1 cellular context compared by ENCODE assay signal in the genomic region with DNA sequence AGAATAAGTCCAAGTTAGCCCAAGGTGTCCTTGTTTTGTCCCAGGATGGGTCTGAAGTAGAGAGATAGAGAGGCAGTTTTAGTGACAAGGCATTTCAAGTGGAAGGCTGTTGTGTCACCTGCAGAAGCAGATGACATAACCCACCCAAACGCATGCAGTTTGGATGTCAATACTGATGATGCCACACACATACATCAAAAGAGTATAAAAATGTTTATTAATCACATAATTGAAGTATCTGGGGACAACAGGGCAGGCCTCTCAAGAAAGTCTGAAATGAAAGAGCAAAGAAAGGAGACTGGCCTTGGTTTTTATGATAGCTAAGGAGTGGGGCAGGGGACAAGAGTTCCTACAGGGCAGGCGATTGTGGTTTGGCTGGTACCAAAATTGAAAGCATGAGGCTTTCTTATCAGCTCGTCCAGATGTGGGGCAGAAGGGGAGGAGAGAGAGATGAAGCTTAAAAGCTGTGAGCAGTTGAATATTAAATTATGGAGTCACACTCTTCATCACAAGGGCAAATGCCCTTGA.
TF ChIP-seq lines count a peak whose summit lies in the region.

No MANE protein-coding gene starts in this region.

TF ChIP-seq in K562, 482 proteins besides CTCF, POLR2A, EP300 and RAD21 (continued from another document and continues in another):
- TF ChIP-seq, protein P1, sequence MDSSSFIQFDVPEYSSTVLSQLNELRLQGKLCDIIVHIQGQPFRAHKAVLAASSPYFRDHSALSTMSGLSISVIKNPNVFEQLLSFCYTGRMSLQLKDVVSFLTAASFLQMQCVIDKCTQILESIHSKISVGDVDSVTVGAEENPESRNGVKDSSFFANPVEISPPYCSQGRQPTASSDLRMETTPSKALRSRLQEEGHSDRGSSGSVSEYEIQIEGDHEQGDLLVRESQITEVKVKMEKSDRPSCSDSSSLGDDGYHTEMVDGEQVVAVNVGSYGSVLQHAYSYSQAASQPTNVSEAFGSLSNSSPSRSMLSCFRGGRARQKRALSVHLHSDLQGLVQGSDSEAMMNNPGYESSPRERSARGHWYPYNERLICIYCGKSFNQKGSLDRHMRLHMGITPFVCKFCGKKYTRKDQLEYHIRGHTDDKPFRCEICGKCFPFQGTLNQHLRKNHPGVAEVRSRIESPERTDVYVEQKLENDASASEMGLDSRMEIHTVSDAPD (CRISPR knock-in tag; IDR thresholded peaks at IDR 0.05): no peak
- no peak for TF ChIP-seq ZNF324 (CRISPR knock-in tag; IDR thresholded peaks at IDR 0.05)
- TF ChIP-seq SRSF7 (optimal IDR thresholded peaks at IDR 0.05; ENCODE audit: low read depth, low read length): no peak
- no peak for TF ChIP-seq ZBED1 (IDR thresholded peaks at IDR 0.05)
- TF ChIP-seq EGR1 (conservative IDR thresholded peaks at IDR 0.05): no peak
- peak; percentile 88 for TF ChIP-seq LEF1 (IDR thresholded peaks at IDR 0.05)
- TF ChIP-seq, protein P2, sequence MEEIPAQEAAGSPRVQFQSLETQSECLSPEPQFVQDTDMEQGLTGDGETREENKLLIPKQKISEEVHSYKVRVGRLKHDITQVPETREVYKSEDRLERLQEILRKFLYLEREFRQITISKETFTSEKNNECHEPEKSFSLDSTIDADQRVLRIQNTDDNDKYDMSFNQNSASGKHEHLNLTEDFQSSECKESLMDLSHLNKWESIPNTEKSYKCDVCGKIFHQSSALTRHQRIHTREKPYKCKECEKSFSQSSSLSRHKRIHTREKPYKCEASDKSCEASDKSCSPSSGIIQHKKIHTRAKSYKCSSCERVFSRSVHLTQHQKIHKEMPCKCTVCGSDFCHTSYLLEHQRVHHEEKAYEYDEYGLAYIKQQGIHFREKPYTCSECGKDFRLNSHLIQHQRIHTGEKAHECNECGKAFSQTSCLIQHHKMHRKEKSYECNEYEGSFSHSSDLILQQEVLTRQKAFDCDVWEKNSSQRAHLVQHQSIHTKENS (CRISPR knock-in tag; IDR thresholded peaks at IDR 0.05): no peak
- 0 out of 2 replicates have a peak, but pooled peaks have one; percentile 60 for TF ChIP-seq HDAC2 (IDR thresholded peaks at IDR 0.05)
- no peak for TF ChIP-seq NCOA6 (IDR thresholded peaks at IDR 0.05)
- peak; percentile 68 for TF ChIP-seq RBBP5 (IDR thresholded peaks at IDR 0.05; ENCODE audit: borderline replicate concordance, insufficient read depth, low read length, poor library complexity, severe bottlenecking)
- 0 out of 2 replicates have a peak, but pooled peaks have one; percentile 41 for TF ChIP-seq SOX6 (IDR thresholded peaks at IDR 0.05)
- TF ChIP-seq DNMT1 (IDR thresholded peaks at IDR 0.05): no peak
- TF ChIP-seq, protein P3, sequence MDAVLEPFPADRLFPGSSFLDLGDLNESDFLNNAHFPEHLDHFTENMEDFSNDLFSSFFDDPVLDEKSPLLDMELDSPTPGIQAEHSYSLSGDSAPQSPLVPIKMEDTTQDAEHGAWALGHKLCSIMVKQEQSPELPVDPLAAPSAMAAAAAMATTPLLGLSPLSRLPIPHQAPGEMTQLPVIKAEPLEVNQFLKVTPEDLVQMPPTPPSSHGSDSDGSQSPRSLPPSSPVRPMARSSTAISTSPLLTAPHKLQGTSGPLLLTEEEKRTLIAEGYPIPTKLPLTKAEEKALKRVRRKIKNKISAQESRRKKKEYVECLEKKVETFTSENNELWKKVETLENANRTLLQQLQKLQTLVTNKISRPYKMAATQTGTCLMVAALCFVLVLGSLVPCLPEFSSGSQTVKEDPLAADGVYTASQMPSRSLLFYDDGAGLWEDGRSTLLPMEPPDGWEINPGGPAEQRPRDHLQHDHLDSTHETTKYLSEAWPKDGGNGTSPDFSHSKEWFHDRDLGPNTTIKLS (IDR thresholded peaks at IDR 0.05; ENCODE audit: borderline replicate concordance, low read depth): no peak
- no peak for TF ChIP-seq TRIM28 (IDR thresholded peaks at IDR 0.05)
- TF ChIP-seq CBFA2T3 (IDR thresholded peaks at IDR 0.05): peak; percentile 93
- peak; percentile 79 for TF ChIP-seq FOXM1 (IDR thresholded peaks at IDR 0.05; ENCODE audit: low read depth)
- no peak for TF ChIP-seq FOXM1 (CRISPR knock-in tag; IDR thresholded peaks at IDR 0.05; ENCODE audit: low read depth)
- TF ChIP-seq MECOM (CRISPR knock-in tag; IDR thresholded peaks at IDR 0.05): peak; percentile 59; the same call in 1 of the 2 replicates
- 0 out of 4 replicates have a peak, but pooled peaks of 1 of the 2 experiments have one; percentile 30 for TF ChIP-seq MAZ (CRISPR knock-in tag; conservative IDR thresholded peaks at IDR 0.05 in 1 of 2, IDR thresholded peaks at IDR 0.05 in 1 of 2)
- TF ChIP-seq KLF13 (tag; IDR thresholded peaks at IDR 0.05; ENCODE audit: borderline replicate concordance, low read depth): no peak
- TF ChIP-seq ZNF586 (CRISPR knock-in tag; conservative IDR thresholded peaks at IDR 0.05): no peak
- TF ChIP-seq ZNF311 (CRISPR knock-in tag; IDR thresholded peaks at IDR 0.05): no peak
- TF ChIP-seq MIER1 (IDR thresholded peaks at IDR 0.05; ENCODE audit: low read depth): no peak
- peak; percentile 51; the same call in 1 of the 2 replicates for TF ChIP-seq RUNX1 (IDR thresholded peaks at IDR 0.05; ENCODE audit: low read depth)
- no peak for TF ChIP-seq TSC22D4 (tag; IDR thresholded peaks at IDR 0.05)
- TF ChIP-seq POLR2B (IDR thresholded peaks at IDR 0.05; ENCODE audit: low read depth, partially characterized antibody): no peak
- TF ChIP-seq ZNF133 (CRISPR knock-in tag; IDR thresholded peaks at IDR 0.05): no peak
- no peak for TF ChIP-seq KAT8 (IDR thresholded peaks at IDR 0.05; ENCODE audit: low read depth)
- TF ChIP-seq EWSR1 (IDR thresholded peaks at IDR 0.05; ENCODE audit: borderline replicate concordance, low read depth, partially characterized antibody): no peak
- TF ChIP-seq, protein P4, sequence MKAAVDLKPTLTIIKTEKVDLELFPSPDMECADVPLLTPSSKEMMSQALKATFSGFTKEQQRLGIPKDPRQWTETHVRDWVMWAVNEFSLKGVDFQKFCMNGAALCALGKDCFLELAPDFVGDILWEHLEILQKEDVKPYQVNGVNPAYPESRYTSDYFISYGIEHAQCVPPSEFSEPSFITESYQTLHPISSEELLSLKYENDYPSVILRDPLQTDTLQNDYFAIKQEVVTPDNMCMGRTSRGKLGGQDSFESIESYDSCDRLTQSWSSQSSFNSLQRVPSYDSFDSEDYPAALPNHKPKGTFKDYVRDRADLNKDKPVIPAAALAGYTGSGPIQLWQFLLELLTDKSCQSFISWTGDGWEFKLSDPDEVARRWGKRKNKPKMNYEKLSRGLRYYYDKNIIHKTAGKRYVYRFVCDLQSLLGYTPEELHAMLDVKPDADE (conservative IDR thresholded peaks at IDR 0.05; ENCODE audit: control insufficient read depth, low read depth, low read length): no peak
- TF ChIP-seq POLR2H (tag; IDR thresholded peaks at IDR 0.05; ENCODE audit: low read depth): no peak
- TF ChIP-seq, protein P5, sequence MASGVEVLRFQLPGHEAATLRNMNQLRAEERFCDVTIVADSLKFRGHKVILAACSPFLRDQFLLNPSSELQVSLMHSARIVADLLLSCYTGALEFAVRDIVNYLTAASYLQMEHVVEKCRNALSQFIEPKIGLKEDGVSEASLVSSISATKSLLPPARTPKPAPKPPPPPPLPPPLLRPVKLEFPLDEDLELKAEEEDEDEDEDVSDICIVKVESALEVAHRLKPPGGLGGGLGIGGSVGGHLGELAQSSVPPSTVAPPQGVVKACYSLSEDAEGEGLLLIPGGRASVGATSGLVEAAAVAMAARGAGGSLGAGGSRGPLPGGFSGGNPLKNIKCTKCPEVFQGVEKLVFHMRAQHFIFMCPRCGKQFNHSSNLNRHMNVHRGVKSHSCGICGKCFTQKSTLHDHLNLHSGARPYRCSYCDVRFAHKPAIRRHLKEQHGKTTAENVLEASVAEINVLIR (CRISPR knock-in tag; IDR thresholded peaks at IDR 0.05): no peak
- no peak for TF ChIP-seq ZNF778 (CRISPR knock-in tag; IDR thresholded peaks at IDR 0.05)
- peak; percentile 45; the same call in 1 of the 2 replicates for TF ChIP-seq HEY1 (CRISPR knock-in tag; IDR thresholded peaks at IDR 0.05; ENCODE audit: borderline replicate concordance)
- no peak for TF ChIP-seq ETV5 (CRISPR knock-in tag; IDR thresholded peaks at IDR 0.05; ENCODE audit: low read depth)
- TF ChIP-seq, protein P6, sequence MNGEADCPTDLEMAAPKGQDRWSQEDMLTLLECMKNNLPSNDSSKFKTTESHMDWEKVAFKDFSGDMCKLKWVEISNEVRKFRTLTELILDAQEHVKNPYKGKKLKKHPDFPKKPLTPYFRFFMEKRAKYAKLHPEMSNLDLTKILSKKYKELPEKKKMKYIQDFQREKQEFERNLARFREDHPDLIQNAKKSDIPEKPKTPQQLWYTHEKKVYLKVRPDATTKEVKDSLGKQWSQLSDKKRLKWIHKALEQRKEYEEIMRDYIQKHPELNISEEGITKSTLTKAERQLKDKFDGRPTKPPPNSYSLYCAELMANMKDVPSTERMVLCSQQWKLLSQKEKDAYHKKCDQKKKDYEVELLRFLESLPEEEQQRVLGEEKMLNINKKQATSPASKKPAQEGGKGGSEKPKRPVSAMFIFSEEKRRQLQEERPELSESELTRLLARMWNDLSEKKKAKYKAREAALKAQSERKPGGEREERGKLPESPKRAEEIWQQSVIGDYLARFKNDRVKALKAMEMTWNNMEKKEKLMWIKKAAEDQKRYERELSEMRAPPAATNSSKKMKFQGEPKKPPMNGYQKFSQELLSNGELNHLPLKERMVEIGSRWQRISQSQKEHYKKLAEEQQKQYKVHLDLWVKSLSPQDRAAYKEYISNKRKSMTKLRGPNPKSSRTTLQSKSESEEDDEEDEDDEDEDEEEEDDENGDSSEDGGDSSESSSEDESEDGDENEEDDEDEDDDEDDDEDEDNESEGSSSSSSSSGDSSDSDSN (IDR thresholded peaks at IDR 0.05; ENCODE audit: borderline replicate concordance in 1 of 2, low read depth in 2 of 2, low read length in 2 of 2): no peak
- TF ChIP-seq HLTF (IDR thresholded peaks at IDR 0.05): no peak
- TF ChIP-seq ZNF76 (CRISPR knock-in tag; IDR thresholded peaks at IDR 0.05; ENCODE audit: borderline replicate concordance): no peak
- TF ChIP-seq FOXK2 (conservative IDR thresholded peaks at IDR 0.05 in 1 of 2, IDR thresholded peaks at IDR 0.05 in 1 of 2; ENCODE audit: low read depth in 2 of 2): peak; percentile 66 to 69
- 0 out of 2 replicates have a peak, but pooled peaks have one; percentile 31 for TF ChIP-seq GTF2E2 (tag; IDR thresholded peaks at IDR 0.05)
- TF ChIP-seq, protein P7, sequence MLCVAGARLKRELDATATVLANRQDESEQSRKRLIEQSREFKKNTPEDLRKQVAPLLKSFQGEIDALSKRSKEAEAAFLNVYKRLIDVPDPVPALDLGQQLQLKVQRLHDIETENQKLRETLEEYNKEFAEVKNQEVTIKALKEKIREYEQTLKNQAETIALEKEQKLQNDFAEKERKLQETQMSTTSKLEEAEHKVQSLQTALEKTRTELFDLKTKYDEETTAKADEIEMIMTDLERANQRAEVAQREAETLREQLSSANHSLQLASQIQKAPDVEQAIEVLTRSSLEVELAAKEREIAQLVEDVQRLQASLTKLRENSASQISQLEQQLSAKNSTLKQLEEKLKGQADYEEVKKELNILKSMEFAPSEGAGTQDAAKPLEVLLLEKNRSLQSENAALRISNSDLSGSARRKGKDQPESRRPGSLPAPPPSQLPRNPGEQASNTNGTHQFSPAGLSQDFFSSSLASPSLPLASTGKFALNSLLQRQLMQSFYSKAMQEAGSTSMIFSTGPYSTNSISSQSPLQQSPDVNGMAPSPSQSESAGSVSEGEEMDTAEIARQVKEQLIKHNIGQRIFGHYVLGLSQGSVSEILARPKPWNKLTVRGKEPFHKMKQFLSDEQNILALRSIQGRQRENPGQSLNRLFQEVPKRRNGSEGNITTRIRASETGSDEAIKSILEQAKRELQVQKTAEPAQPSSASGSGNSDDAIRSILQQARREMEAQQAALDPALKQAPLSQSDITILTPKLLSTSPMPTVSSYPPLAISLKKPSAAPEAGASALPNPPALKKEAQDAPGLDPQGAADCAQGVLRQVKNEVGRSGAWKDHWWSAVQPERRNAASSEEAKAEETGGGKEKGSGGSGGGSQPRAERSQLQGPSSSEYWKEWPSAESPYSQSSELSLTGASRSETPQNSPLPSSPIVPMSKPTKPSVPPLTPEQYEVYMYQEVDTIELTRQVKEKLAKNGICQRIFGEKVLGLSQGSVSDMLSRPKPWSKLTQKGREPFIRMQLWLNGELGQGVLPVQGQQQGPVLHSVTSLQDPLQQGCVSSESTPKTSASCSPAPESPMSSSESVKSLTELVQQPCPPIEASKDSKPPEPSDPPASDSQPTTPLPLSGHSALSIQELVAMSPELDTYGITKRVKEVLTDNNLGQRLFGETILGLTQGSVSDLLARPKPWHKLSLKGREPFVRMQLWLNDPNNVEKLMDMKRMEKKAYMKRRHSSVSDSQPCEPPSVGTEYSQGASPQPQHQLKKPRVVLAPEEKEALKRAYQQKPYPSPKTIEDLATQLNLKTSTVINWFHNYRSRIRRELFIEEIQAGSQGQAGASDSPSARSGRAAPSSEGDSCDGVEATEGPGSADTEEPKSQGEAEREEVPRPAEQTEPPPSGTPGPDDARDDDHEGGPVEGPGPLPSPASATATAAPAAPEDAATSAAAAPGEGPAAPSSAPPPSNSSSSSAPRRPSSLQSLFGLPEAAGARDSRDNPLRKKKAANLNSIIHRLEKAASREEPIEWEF (CRISPR knock-in tag; IDR thresholded peaks at IDR 0.05): peak; percentile 75
- TF ChIP-seq, protein P8, sequence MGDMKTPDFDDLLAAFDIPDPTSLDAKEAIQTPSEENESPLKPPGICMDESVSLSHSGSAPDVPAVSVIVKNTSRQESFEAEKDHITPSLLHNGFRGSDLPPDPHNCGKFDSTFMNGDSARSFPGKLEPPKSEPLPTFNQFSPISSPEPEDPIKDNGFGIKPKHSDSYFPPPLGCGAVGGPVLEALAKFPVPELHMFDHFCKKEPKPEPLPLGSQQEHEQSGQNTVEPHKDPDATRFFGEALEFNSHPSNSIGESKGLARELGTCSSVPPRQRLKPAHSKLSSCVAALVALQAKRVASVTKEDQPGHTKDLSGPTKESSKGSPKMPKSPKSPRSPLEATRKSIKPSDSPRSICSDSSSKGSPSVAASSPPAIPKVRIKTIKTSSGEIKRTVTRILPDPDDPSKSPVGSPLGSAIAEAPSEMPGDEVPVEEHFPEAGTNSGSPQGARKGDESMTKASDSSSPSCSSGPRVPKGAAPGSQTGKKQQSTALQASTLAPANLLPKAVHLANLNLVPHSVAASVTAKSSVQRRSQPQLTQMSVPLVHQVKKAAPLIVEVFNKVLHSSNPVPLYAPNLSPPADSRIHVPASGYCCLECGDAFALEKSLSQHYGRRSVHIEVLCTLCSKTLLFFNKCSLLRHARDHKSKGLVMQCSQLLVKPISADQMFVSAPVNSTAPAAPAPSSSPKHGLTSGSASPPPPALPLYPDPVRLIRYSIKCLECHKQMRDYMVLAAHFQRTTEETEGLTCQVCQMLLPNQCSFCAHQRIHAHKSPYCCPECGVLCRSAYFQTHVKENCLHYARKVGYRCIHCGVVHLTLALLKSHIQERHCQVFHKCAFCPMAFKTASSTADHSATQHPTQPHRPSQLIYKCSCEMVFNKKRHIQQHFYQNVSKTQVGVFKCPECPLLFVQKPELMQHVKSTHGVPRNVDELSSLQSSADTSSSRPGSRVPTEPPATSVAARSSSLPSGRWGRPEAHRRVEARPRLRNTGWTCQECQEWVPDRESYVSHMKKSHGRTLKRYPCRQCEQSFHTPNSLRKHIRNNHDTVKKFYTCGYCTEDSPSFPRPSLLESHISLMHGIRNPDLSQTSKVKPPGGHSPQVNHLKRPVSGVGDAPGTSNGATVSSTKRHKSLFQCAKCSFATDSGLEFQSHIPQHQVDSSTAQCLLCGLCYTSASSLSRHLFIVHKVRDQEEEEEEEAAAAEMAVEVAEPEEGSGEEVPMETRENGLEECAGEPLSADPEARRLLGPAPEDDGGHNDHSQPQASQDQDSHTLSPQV (IDR thresholded peaks at IDR 0.05): peak; percentile 72
